1 cellular context compared by ENCODE assay signal in genomic region chr18:59249186-59249774, GRCh38.
TF ChIP-seq lines count a peak whose summit lies in the region.

No MANE protein-coding gene starts in this region.

TF ChIP-seq in endothelial cell of umbilical vein, 7 proteins besides CTCF, POLR2A, EP300 and RAD21 (continued from another document):
- TF ChIP-seq, protein P1, sequence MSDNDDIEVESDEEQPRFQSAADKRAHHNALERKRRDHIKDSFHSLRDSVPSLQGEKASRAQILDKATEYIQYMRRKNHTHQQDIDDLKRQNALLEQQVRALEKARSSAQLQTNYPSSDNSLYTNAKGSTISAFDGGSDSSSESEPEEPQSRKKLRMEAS (IDR thresholded peaks at IDR 0.05; ENCODE audit: insufficient read depth, insufficient read length), result no peak
- no peak for TF ChIP-seq JUN (IDR thresholded peaks at IDR 0.05; ENCODE audit: borderline replicate concordance, insufficient read depth, insufficient read length, low read depth)
TF ChIP-seq in endothelial cell of umbilical vein: peak in this region for 0.
